ENCODE assay signal across 8 cellular contexts in genomic region chr15:60179786-60180391, GRCh38.
DNase-seq lines count a peak whose midpoint lies in the region; ATAC-seq, FAIRE-seq and TF ChIP-seq lines count a peak whose summit lies in the region.

No MANE protein-coding gene starts in this region.

- dilution Hi-C loops in keratinocyte (cut with MboI; ENCODE audit: extremely low pct_ligation_motif_present, low sequenced_read_pairs): no loop called here

- no peaks in the 10 kb centered on the region for H4K20me1 ChIP-seq in keratinocyte (ENCODE audit: control insufficient read depth, extremely low read depth, insufficient read depth, low read length)

- H3K4me1 ChIP-seq in ascending aorta (no peaks in the 10 kb centered on the region), keratinocyte (ENCODE audit: control insufficient read depth, extremely low read depth, insufficient read depth, low read length) (peaks cover 9% of the 10 kb centered on the region), tibial artery (no peaks in the 10 kb centered on the region)

- no peaks in the 10 kb centered on the region for H3K36me3 ChIP-seq in ascending aorta
- no peaks in the 10 kb centered on the region for H3K36me3 ChIP-seq in keratinocyte (ENCODE audit: control insufficient read depth in 2 of 2, extremely low read depth in 1 of 2, insufficient read depth in 2 of 2, low read length in 2 of 2)
- H3K36me3 ChIP-seq in tibial artery: no peaks in the 10 kb centered on the region

- H3K27ac ChIP-seq in ascending aorta (no peak overlapping the region), keratinocyte (ENCODE audit: control insufficient read depth, insufficient read depth, low read length) (no peak overlapping the region), tibial artery (no peak overlapping the region)

- no peak overlapping the region for H3K4me2 ChIP-seq in keratinocyte (ENCODE audit: control insufficient read depth, extremely low read depth, insufficient read depth, low read depth, low read length)

- no peak overlapping the region for H3K4me3 ChIP-seq in ascending aorta
- H3K4me3 ChIP-seq in keratinocyte (ENCODE audit: control insufficient read depth in 2 of 3, extremely low read depth in 1 of 3, insufficient read depth in 2 of 3, low read depth in 1 of 3, low read length in 3 of 3): no peak overlapping the region
- H3K4me3 ChIP-seq in tibial artery: no peak overlapping the region

- no peaks in the 10 kb centered on the region for H3K79me2 ChIP-seq in keratinocyte (ENCODE audit: control insufficient read depth, insufficient read depth, low read length)

- H3K9me3 ChIP-seq in ascending aorta (no peaks in the 10 kb centered on the region), keratinocyte (ENCODE audit: control insufficient read depth, low read depth, low read length) (no peaks in the 10 kb centered on the region), tibial artery (no peaks in the 10 kb centered on the region)

- DNase-seq in COLO829 (ENCODE audit: low spot score) (peak; percentile 6), GM19239 (ENCODE audit: insufficient read length, low spot score) (peak; percentile 4), NCI-H82 treated with DMSO at 0.1 percent for 48 hours (lab: John Stamatoyannopoulos, UW; ENCODE audit: unreplicated experiment) (peak; percentile 4), ascending aorta (ENCODE audit: low spot score in 2 of 2) (no peak), keratinocyte (ENCODE audit: low read depth, low spot score) (peak; percentile 7), tibial artery (no peak)

- FAIRE-seq in GM19239 (lab: Jason Lieb, UNC): peak; percentile 67
- peak; percentile 48 for FAIRE-seq in keratinocyte (lab: Jason Lieb, UNC)

- H3K27me3 ChIP-seq in ascending aorta: no peaks in the 10 kb centered on the region
- peaks cover 3% of the 10 kb centered on the region for H3K27me3 ChIP-seq in keratinocyte (ENCODE audit: control insufficient read depth, extremely low read depth, insufficient read depth, low read length)
- H3K27me3 ChIP-seq in tibial artery: no peaks in the 10 kb centered on the region

- ATAC-seq in HG03139 (IDR thresholded peaks at IDR 0.05; ENCODE audit: unreplicated experiment) (no peak), GM19324 (IDR thresholded peaks at IDR 0.05; ENCODE audit: low FRiP score, unreplicated experiment) (no peak)

- no peaks in the 10 kb centered on the region for H3K9me1 ChIP-seq in keratinocyte (ENCODE audit: control insufficient read depth, extremely low read depth, insufficient read depth, low read length)

- TF ChIP-seq CTCF in ascending aorta (IDR thresholded peaks at IDR 0.05): peak in 2 of 3 experiments; percentile 47
- peak in 2 of 3 experiments; percentile 76 to 77 for TF ChIP-seq CTCF in keratinocyte (optimal IDR thresholded peaks at IDR 0.05 in 1 of 3, IDR thresholded peaks at IDR 0.05 in 1 of 3, conservative IDR thresholded peaks at IDR 0.05 in 1 of 3; ENCODE audit: extremely low read depth in 1 of 3, insufficient read depth in 2 of 3, low read length in 3 of 3)
- peak; percentile 39 to 47 for TF ChIP-seq CTCF in tibial artery (IDR thresholded peaks at IDR 0.05)

- intact Hi-C loops in ascending aorta (cut with DNase I) (loop anchor here (10.0 kb wide), 1 partner anchor 475 kb away; no protein-coding TSS in a partner anchor), tibial artery (cut with DNase I; ENCODE audit: low total_unique reads) (no loop called here)

- no peak overlapping the region for H3K9ac ChIP-seq in keratinocyte (ENCODE audit: control insufficient read depth, extremely low read depth, insufficient read depth, low read length)

- H2AFZ ChIP-seq in keratinocyte (ENCODE audit: control insufficient read depth, low read length): no peak overlapping the region

Comparison
In these comparisons a context has a peak if more than half of its experiments do, and no peak if none do; other contexts are left out.
1. DNase-seq: peak in COLO829 (single experiment), GM19239 (single experiment), NCI-H82 treated with DMSO at 0.1 percent for 48 hours (single experiment) and keratinocyte (single experiment); none in ascending aorta (0 of 2) and tibial artery (0 of 2).
2. Peak in every context shown above with its lines, with median percentiles within 50 percentile points of each other: CTCF ChIP-seq.